ENCODE assay signal across 24 cellular contexts in genomic region chr4:63063765-63064164, GRCh38.
"Had no signal": no experiment of that assay in that cellular context is flagged by ENCODE, and none has a peak within 500 bp of the region (broad histone marks: within the 10 kb centered on the region; RNA-seq: fewer than 3 reads in every experiment).

No MANE protein-coding gene starts in this region.

- H3K9me3 ChIP-seq: lower lobe of right lung, thoracic aorta, vagina had no signal

- H3K4me1 ChIP-seq: lower lobe of right lung, vagina had no signal

- H3K27ac Mint-ChIP-seq: activated naive CD8-positive, alpha-beta T cell; activated T-helper 2 cell treated with anti-CD3 and anti-CD28 coated beads, Interferon-gamma antibody, Interleukin-2, Interleukin-4, amounts not matched to agents 10 μg/mL and 5 μg/mL and 100 μg/mL, durations not matched to agents 14 hours and 24 hours and 36 hours; dendritic cell treated with granulocyte-macrophage colony-stimulating factor and Interleukin-4, amounts not matched to agents 40 ng/mL and 50 ng/mL, for 4 days; naive thymus-derived CD4-positive, alpha-beta T cell; type B pancreatic cell; WTC11 had no signal

- DNase-seq: activated CD8-positive, alpha-beta memory T cell treated with anti-CD3 and anti-CD28 coated beads for 24 hours; activated CD8-positive, alpha-beta memory T cell treated with anti-CD3 and anti-CD28 coated beads, Interleukin-2, amount 50 U/mL, for 48 hours; activated naive CD4-positive, alpha-beta T cell; activated T-cell treated with anti-CD3 and anti-CD28 coated beads, Interleukin-2, amount 50 U/mL, for 4 hours; effector CD4-positive, alpha-beta T cell; kidney; lower lobe of right lung; naive thymus-derived CD4-positive, alpha-beta T cell; occipital lobe; posterior cingulate gyrus; small intestine; stimulated activated CD4-positive, alpha-beta T cell treated with anti-CD3 and anti-CD28 coated beads, Interleukin-2, amount 100 ng/mL, for 48 hours; stimulated activated naive CD4-positive, alpha-beta T cell treated with Interleukin-2 at 50 U/mL for 16 hours; T1000 had no signal

- H3K4me1 Mint-ChIP-seq: naive thymus-derived CD4-positive, alpha-beta T cell; neural crest cell had no signal

- H3K36me3 Mint-ChIP-seq: activated naive CD8-positive, alpha-beta T cell; type B pancreatic cell had no signal

- H3K4me3 ChIP-seq: lower lobe of right lung, thoracic aorta, vagina had no signal

- H3K27me3 ChIP-seq: vagina had no signal

- H3K36me3 ChIP-seq: lower lobe of right lung, thoracic aorta, vagina had no signal

- ATAC-seq: activated T-cell treated with anti-CD3 and anti-CD28 coated beads, Interleukin-2, amount 50 U/mL, for 4 hours; left lobe of liver; lower lobe of right lung; naive thymus-derived CD4-positive, alpha-beta T cell; sciatic nerve; WTC11 had no signal

- H3K27ac ChIP-seq: lower lobe of right lung, thoracic aorta, vagina had no signal

- H3K4me3 Mint-ChIP-seq: activated naive CD8-positive, alpha-beta T cell; activated T-cell treated with anti-CD3 and anti-CD28 coated beads, Interleukin-2, amount 50 U/mL, for 4 hours; dendritic cell treated with granulocyte-macrophage colony-stimulating factor and Interleukin-4, amounts not matched to agents 40 ng/mL and 50 ng/mL, for 4 days; naive thymus-derived CD4-positive, alpha-beta T cell; neural crest cell; type B pancreatic cell; WTC11 had no signal

- H3K27me3 Mint-ChIP-seq: activated naive CD8-positive, alpha-beta T cell; dendritic cell treated with granulocyte-macrophage colony-stimulating factor and Interleukin-4, amounts not matched to agents 40 ng/mL and 50 ng/mL, for 4 days; naive thymus-derived CD4-positive, alpha-beta T cell; type B pancreatic cell had no signal

- FAIRE-seq: small intestine had no signal
